ENCODE assay signal across 10 cellular contexts in genomic region chr9:120532475-120532874, GRCh38. TPM values are rescaled to one million over a fixed set of nuclear protein-coding genes. Genes with fewer than 3 reads are reported as not detected.
A peak's percentile ranks its signal among the peaks of the same experiment; 100 is the strongest.
DNase-seq lines count a peak whose midpoint lies in the region; ATAC-seq and TF ChIP-seq lines count a peak whose summit lies in the region.
"Had no signal": no experiment of that assay in that cellular context is flagged by ENCODE, and none has a peak within 500 bp of the region (broad histone marks: within the 10 kb centered on the region; RNA-seq: fewer than 3 reads in every experiment).

No MANE protein-coding gene starts in this region.

- no peak overlapping the region for H3K4me3 ChIP-seq in lower leg skin (ENCODE audit: low read depth, poor library complexity, severe bottlenecking)
- H3K4me3 ChIP-seq: BLaER1 had no signal

- H3K4me1 Mint-ChIP-seq in central memory CD8-positive, alpha-beta T cell, result peaks cover 5% of the 10 kb centered on the region

- peaks cover 59% of the 10 kb centered on the region for H3K36me3 Mint-ChIP-seq in central memory CD8-positive, alpha-beta T cell (ENCODE audit: insufficient read depth)

- peaks cover 5% of the 10 kb centered on the region for H3K9me3 Mint-ChIP-seq in central memory CD8-positive, alpha-beta T cell

- no peaks in the 10 kb centered on the region for H3K27me3 Mint-ChIP-seq in central memory CD8-positive, alpha-beta T cell

- intact Hi-C loops in lower leg skin (cut with DNase I; ENCODE audit: low total_unique reads), result no loop called here

- H3K4me3 Mint-ChIP-seq in central memory CD8-positive, alpha-beta T cell, result no peak overlapping the region

- WGBS in lower leg skin, 2 donors, result 19 to 37% methylated on average over 6 of the region's 6 CpGs

- in situ Hi-C loops in ACHN (cut with HindIII; ENCODE audit: low pct_ligation_motif_present, low pct_unique_long_range_greater_than_20kb, low sequenced_read_pairs), result no loop called here

- peak overlapping the region; percentile 7 for H3K27ac Mint-ChIP-seq in central memory CD8-positive, alpha-beta T cell (ENCODE audit: low read depth)

- no peak for TF ChIP-seq POLR2A in lower leg skin (IDR thresholded peaks at IDR 0.05)

- TF ChIP-seq CTCF in lower leg skin (IDR thresholded peaks at IDR 0.05), result no peak

- DNase-seq in A172 (ENCODE audit: low spot score), result peak; percentile 88
- peak; percentile 17 for DNase-seq in HuH-7.5 (ENCODE audit: low spot score)
- DNase-seq in central memory CD8-positive, alpha-beta T cell (ENCODE audit: low spot score in 2 of 2), result no peak
- peak; percentile 89 to 94 for DNase-seq in lower leg skin (ENCODE audit: low spot score in 2 of 2)
- DNase-seq in DMS153 (lab: John Stamatoyannopoulos, UW), result no peak
- DNase-seq in ACHN, result no peak
- no peak for DNase-seq in NCI-H2227 (lab: John Stamatoyannopoulos, UW; ENCODE audit: unreplicated experiment)
- DNase-seq: activated CD4-positive, alpha-beta T cell treated with anti-CD3 and anti-CD28 coated beads, Interleukin-2, amount 50 U/mL, for 4 hours had no signal

- no peak for ATAC-seq in central memory CD8-positive, alpha-beta T cell (replicated peaks; ENCODE audit: extremely low read depth, poor library complexity, severe bottlenecking)
- ATAC-seq in HG02588 (IDR thresholded peaks at IDR 0.05; ENCODE audit: unreplicated experiment), result no peak

RNA-seq across cellular contexts. Expression of gene CDK5RAP2, which starts 47.5 kb away (rescaled TPM):
- 34.8 and 42.9 TPM in 2 replicates for total RNA-seq in A172 (2014; rRNA removed; shearing (Covaris generic))
- 10 to 100 TPM; 53.5 to 74.2 (median 55.7) TPM for total RNA-seq in lower leg skin

Comparison
In these comparisons a context has a peak if more than half of its experiments do, and no peak if none do; other contexts are left out.
1. DNase-seq: peak in A172 (single experiment), HuH-7.5 (single experiment) and lower leg skin (2 of 2); none in central memory CD8-positive, alpha-beta T cell (0 of 2), DMS153 (single experiment), ACHN (single experiment) and NCI-H2227 (single experiment).